ENCODE assay signal across 1 cellular context in the genomic region with DNA sequence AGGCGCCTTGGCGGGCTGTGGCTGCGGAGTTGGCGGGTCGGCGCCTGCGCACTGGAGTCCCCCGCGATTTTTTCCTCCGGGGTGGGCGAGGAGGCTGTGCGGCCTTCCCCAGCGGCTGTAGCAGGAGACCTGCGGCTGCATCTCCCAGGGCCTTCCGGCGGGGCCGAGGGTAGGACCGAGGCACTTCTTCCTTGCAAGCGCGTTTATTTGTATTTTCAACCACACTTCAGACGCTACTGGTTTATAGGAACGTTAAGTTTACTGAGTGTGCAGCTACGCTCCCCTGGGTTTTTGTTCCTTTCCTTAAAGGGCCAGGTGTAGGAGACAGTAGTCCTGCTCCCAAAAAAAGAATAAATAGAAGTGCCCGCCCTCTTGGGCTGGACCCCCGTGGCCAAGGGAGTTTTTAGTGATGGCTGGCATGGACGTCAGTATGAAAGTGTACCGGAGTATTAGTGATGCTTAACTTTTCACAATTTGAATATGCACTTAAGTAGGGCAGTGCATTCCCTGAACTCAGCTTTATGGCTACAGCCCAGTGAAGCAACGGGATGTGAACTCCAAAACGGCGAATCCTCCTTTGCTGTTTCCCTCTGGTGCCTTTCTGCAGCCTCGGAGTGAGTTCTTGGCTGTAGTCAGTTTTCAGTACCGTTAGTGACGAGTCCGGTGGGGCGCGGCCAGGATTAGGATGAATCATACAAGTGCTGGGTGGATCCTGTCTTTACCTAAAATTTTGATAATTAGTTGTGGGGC.
TF ChIP-seq lines count a peak whose summit lies in the region.

No MANE protein-coding gene starts in this region.

TF ChIP-seq in SK-N-SH, 30 proteins besides CTCF, POLR2A, EP300 and RAD21 (continued from another document):
- 0 out of 2 replicates have a peak, but pooled peaks have one; percentile 5 for TF ChIP-seq FOXJ3 (CRISPR knock-in tag; IDR thresholded peaks at IDR 0.05)
- no peak for TF ChIP-seq SMC3 (IDR thresholded peaks at IDR 0.05; ENCODE audit: low read depth, low read length)
- peak; percentile 95 for TF ChIP-seq NRF1 (IDR thresholded peaks at IDR 0.05; ENCODE audit: low read depth, low read length)
- TF ChIP-seq ELF1 (IDR thresholded peaks at IDR 0.05): no peak
- no peak for TF ChIP-seq RCOR1 (IDR thresholded peaks at IDR 0.05; ENCODE audit: low read length)
- no peak for TF ChIP-seq EZH2phosphoT487 (IDR thresholded peaks at IDR 0.05; ENCODE audit: borderline replicate concordance, low read depth)
- no peak for TF ChIP-seq RFX5 (IDR thresholded peaks at IDR 0.05; ENCODE audit: low read length)
- TF ChIP-seq, protein P1, sequence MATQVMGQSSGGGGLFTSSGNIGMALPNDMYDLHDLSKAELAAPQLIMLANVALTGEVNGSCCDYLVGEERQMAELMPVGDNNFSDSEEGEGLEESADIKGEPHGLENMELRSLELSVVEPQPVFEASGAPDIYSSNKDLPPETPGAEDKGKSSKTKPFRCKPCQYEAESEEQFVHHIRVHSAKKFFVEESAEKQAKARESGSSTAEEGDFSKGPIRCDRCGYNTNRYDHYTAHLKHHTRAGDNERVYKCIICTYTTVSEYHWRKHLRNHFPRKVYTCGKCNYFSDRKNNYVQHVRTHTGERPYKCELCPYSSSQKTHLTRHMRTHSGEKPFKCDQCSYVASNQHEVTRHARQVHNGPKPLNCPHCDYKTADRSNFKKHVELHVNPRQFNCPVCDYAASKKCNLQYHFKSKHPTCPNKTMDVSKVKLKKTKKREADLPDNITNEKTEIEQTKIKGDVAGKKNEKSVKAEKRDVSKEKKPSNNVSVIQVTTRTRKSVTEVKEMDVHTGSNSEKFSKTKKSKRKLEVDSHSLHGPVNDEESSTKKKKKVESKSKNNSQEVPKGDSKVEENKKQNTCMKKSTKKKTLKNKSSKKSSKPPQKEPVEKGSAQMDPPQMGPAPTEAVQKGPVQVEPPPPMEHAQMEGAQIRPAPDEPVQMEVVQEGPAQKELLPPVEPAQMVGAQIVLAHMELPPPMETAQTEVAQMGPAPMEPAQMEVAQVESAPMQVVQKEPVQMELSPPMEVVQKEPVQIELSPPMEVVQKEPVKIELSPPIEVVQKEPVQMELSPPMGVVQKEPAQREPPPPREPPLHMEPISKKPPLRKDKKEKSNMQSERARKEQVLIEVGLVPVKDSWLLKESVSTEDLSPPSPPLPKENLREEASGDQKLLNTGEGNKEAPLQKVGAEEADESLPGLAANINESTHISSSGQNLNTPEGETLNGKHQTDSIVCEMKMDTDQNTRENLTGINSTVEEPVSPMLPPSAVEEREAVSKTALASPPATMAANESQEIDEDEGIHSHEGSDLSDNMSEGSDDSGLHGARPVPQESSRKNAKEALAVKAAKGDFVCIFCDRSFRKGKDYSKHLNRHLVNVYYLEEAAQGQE (IDR thresholded peaks at IDR 0.05; ENCODE audit: low read depth, low read length): 0 out of 2 replicates have a peak, but pooled peaks have one; percentile 27
- TF ChIP-seq FOSL2 (IDR thresholded peaks at IDR 0.05; ENCODE audit: borderline replicate concordance, low read depth): peak; percentile 53
- TF ChIP-seq GATA2 (CRISPR knock-in tag; IDR thresholded peaks at IDR 0.05): no peak
- no peak for TF ChIP-seq GABPA (IDR thresholded peaks at IDR 0.05; ENCODE audit: low read depth)
- TF ChIP-seq, protein P2, sequence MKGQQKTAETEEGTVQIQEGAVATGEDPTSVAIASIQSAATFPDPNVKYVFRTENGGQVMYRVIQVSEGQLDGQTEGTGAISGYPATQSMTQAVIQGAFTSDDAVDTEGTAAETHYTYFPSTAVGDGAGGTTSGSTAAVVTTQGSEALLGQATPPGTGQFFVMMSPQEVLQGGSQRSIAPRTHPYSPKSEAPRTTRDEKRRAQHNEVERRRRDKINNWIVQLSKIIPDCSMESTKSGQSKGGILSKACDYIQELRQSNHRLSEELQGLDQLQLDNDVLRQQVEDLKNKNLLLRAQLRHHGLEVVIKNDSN (IDR thresholded peaks at IDR 0.05; ENCODE audit: borderline replicate concordance, low read depth): no peak
- no peak; the same call in 1 of the 2 replicates for TF ChIP-seq MEF2A (IDR thresholded peaks at IDR 0.05; ENCODE audit: borderline replicate concordance, low read depth)
- TF ChIP-seq TAF1 (IDR thresholded peaks at IDR 0.05; ENCODE audit: borderline replicate concordance, low read depth, low read length): peak; percentile 89
- TF ChIP-seq JUND (IDR thresholded peaks at IDR 0.05): peak; percentile 20; the same call in 1 of the 2 replicates
- TF ChIP-seq PBX3 (IDR thresholded peaks at IDR 0.05): peak; percentile 1; the same call in 1 of the 2 replicates
- TF ChIP-seq NFIC (IDR thresholded peaks at IDR 0.05; ENCODE audit: borderline replicate concordance): no peak
- TF ChIP-seq, protein P3, sequence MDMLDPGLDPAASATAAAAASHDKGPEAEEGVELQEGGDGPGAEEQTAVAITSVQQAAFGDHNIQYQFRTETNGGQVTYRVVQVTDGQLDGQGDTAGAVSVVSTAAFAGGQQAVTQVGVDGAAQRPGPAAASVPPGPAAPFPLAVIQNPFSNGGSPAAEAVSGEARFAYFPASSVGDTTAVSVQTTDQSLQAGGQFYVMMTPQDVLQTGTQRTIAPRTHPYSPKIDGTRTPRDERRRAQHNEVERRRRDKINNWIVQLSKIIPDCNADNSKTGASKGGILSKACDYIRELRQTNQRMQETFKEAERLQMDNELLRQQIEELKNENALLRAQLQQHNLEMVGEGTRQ (IDR thresholded peaks at IDR 0.05; ENCODE audit: borderline replicate concordance, low read depth, low read length): no peak
